Comparison of ENCODE assay signal across 1 cellular context in genomic region chr7:150564045-150564444, GRCh38.
TF ChIP-seq lines count a peak whose summit lies in the region.

No MANE protein-coding gene starts in this region.

TF ChIP-seq in SK-N-SH treated with all-trans-retinoic acid at 6 μM for 48 hours, 23 proteins besides CTCF, POLR2A, EP300 and RAD21 (continued from another document):
- TF ChIP-seq OSR1 (CRISPR knock-in tag; IDR thresholded peaks at IDR 0.05) (no peak), PPARA (CRISPR knock-in tag; IDR thresholded peaks at IDR 0.05; ENCODE audit: borderline replicate concordance) (no peak), RARB (CRISPR knock-in tag; IDR thresholded peaks at IDR 0.05) (no peak)
